ENCODE assay signal across 18 cellular contexts in the genomic region with DNA sequence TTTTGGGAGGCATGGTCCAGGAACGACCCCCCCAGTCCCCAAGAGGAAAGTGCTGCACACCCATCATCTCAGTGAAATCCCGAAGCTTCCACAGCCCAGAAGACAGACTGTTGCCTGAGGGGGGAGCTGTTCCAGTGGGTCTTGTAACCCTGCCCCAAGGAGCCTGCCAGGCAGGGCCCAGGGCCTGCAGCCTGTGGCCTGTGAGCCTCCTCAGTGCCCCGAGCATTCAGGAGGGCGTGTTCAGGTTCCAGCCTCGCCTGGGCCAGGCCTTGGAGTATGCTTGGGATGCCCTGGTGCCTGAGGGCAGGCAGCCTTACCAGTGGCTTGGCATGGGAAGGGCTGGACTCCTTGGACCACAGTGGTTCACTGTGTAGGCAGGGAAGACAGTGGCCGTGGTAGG. TPM values are rescaled to one million over a fixed set of nuclear protein-coding genes. Genes with fewer than 3 reads are reported as not detected.
DNase-seq lines count a peak whose midpoint lies in the region; ATAC-seq, FAIRE-seq and TF ChIP-seq lines count a peak whose summit lies in the region.
"Had no signal": no experiment of that assay in that cellular context is flagged by ENCODE, and none has a peak within 500 bp of the region (broad histone marks: within the 10 kb centered on the region; RNA-seq: fewer than 3 reads in every experiment).

No MANE protein-coding gene starts in this region.

- peak overlapping the region; percentile 45; the same call in 1 of the 2 replicates for H2AFZ ChIP-seq in K562 (ENCODE audit: low read depth, low read length)
- no peak overlapping the region for H2AFZ ChIP-seq in neural progenitor cell (replicated peaks)
- H2AFZ ChIP-seq: PC-9 had no signal

- peaks cover 4% of the 10 kb centered on the region for H3K4me1 Mint-ChIP-seq in neural progenitor cell

- H3K36me3 ChIP-seq in K562 (ENCODE audit: control insufficient read depth, insufficient read depth, low read length) = no peaks in the 10 kb centered on the region
- no peaks in the 10 kb centered on the region for H3K36me3 ChIP-seq in neural progenitor cell
- H3K36me3 ChIP-seq: SJCRH30 had no signal

- DNase-seq in GM13976 (ENCODE audit: low spot score) = peak; percentile 25
- DNase-seq in HuH-7.5 (ENCODE audit: low spot score) = peak; percentile 23
- no peak for DNase-seq in K562 (ENCODE audit: extremely low read depth in 1 of 4, low spot score in 3 of 4)
- no peak for DNase-seq in neural progenitor cell (ENCODE audit: low spot score)
- DNase-seq in DMS114 treated with DMSO at 0.1 percent for 48 hours (lab: John Stamatoyannopoulos, UW; ENCODE audit: unreplicated experiment) = no peak
- no peak for DNase-seq in NCI-H2107 treated with DMSO at 0.1 percent for 48 hours (lab: John Stamatoyannopoulos, UW; ENCODE audit: unreplicated experiment)
- DNase-seq: C1 segment of cervical spinal cord, NCI-H1105 treated with DMSO at 0.1 percent for 48 hours, NCI-H1694 treated with DMSO at 0.1 percent for 48 hours, NCI-H2107, NCI-H2227 treated with DMSO at 0.1 percent for 48 hours, NCI-H524, PC-9, SJCRH30 had no signal

- WGBS in K562 (ENCODE audit: insufficient coverage, low coverage, missing lambda C conversion rate) = 40% methylated on average over 6 of the region's 6 CpGs

- H3K36me3 Mint-ChIP-seq in neural progenitor cell = no peaks in the 10 kb centered on the region

- ATAC-seq in K562 (no peak), GM18519 (IDR thresholded peaks at IDR 0.05; ENCODE audit: low FRiP score, unreplicated experiment) (no peak)

- no peaks in the 10 kb centered on the region for H4K20me1 ChIP-seq in K562 (replicated peaks; ENCODE audit: control insufficient read depth, insufficient read depth, low read length)
- no peaks in the 10 kb centered on the region for H4K20me1 ChIP-seq in neural progenitor cell (ENCODE audit: low read depth)

- peaks cover 3% of the 10 kb centered on the region for H3K9me3 Mint-ChIP-seq in neural progenitor cell
- H3K9me3 Mint-ChIP-seq: T-helper 1 cell treated with Interleukin-12 subunit alpha and Interleukin-12 subunit beta and Interleukin-4 antibody, amounts not matched to agents 30 μg/mL and 1 μg/mL, for 36 hours had no signal

- peak overlapping the region; percentile 46 for H3K27ac Mint-ChIP-seq in neural progenitor cell
- H3K27ac Mint-ChIP-seq: T-helper 1 cell treated with Interleukin-12 subunit alpha and Interleukin-12 subunit beta and Interleukin-4 antibody, amounts not matched to agents 30 μg/mL and 1 μg/mL, for 36 hours had no signal

- H3K27me3 ChIP-seq in K562 (ENCODE audit: control insufficient read depth in 2 of 2, insufficient read depth in 2 of 2, low read length in 2 of 2) (no peaks in the 10 kb centered on the region), neural progenitor cell (no peaks in the 10 kb centered on the region)
- H3K27me3 ChIP-seq: SJCRH30 had no signal

- H3K27me3 Mint-ChIP-seq in neural progenitor cell (ENCODE audit: insufficient read depth, low read depth) = peaks cover 8% of the 10 kb centered on the region

- no peak overlapping the region for H3K9ac ChIP-seq in K562 (ENCODE audit: insufficient read depth in 1 of 2, low read depth in 2 of 2, low read length in 2 of 2)
- no peak overlapping the region for H3K9ac ChIP-seq in neural progenitor cell

- no peak for TF ChIP-seq RAD21 in K562 (CRISPR knock-in tag; conservative IDR thresholded peaks at IDR 0.05 in 1 of 2, IDR thresholded peaks at IDR 0.05 in 1 of 2)

- no peak overlapping the region for H3K4me3 Mint-ChIP-seq in neural progenitor cell
- H3K4me3 Mint-ChIP-seq: T-helper 1 cell treated with Interleukin-12 subunit alpha and Interleukin-12 subunit beta and Interleukin-4 antibody, amounts not matched to agents 30 μg/mL and 1 μg/mL, for 36 hours had no signal

- intact Hi-C loops in K562 (cut with micrococcal nuclease) = no loop called here

- H3K4me2 ChIP-seq in K562 (ENCODE audit: insufficient read depth, low read length) (no peak overlapping the region), neural progenitor cell (no peak overlapping the region)
- H3K4me2 ChIP-seq: PC-9 had no signal

- TF ChIP-seq EP300 in K562 (IDR thresholded peaks at IDR 0.05; ENCODE audit: low read length) = no peak

- no peaks in the 10 kb centered on the region for H3K79me2 ChIP-seq in K562 (ENCODE audit: control insufficient read depth, insufficient read depth, low read length)
- H3K79me2 ChIP-seq in neural progenitor cell (ENCODE audit: low read depth) = no peaks in the 10 kb centered on the region

- CTCF ChIA-PET in K562 (lab: Yijun Ruan, JAX; ENCODE audit: low intra/inter-chr PET ratio) = interaction anchor here (0.5 kb wide), 1 partner anchor 268 kb away, joined by 3 read pairs; no protein-coding TSS in a partner anchor

- in situ Hi-C loops in GM13976 (cut with MboI; ENCODE audit: low sequenced_read_pairs, unreplicated experiment) (no loop called here), K562 (cut with MboI) (loop anchor here (25.0 kb wide), 1 partner anchor 1146 kb away; the partner anchor contains the start of gene GAL)

- H3K27ac ChIP-seq in K562 (ENCODE audit: extremely low read depth, low read depth, low read length) = no peak overlapping the region
- no peak overlapping the region for H3K27ac ChIP-seq in neural progenitor cell
- H3K27ac ChIP-seq: PC-9, SJCRH30 had no signal

- no TSS peak for BruUV-seq in K562 (replicated peaks; lab: Mats Ljungman, UMichigan)

- TF ChIP-seq CTCF in GM13976 (IDR thresholded peaks at IDR 0.05; ENCODE audit: borderline replicate concordance, control extremely low read depth, extremely low read depth, insufficient read depth, missing control alignments) (no peak), K562 (IDR thresholded peaks at IDR 0.05 in 2 of 3, conservative IDR thresholded peaks at IDR 0.05 in 1 of 3; ENCODE audit: insufficient read depth in 2 of 3, low read depth in 1 of 3, low read length in 3 of 3) (0 out of 6 replicates have a peak, but pooled peaks of 1 of the 3 experiments have one; percentile 3), neural progenitor cell (IDR thresholded peaks at IDR 0.05) (peak; percentile 8)

- H3K4me1 ChIP-seq in K562 (replicated peaks in 1 of 2; ENCODE audit: control insufficient read depth in 2 of 2, insufficient read depth in 2 of 2, low read length in 2 of 2) (peaks cover 11 to 18% of the 10 kb centered on the region in 2 experiments; a peak in 4 of 5 replicates), neural progenitor cell (peaks cover 6% of the 10 kb centered on the region)
- H3K4me1 ChIP-seq: SJCRH30 had no signal

- no peak for TF ChIP-seq POLR2A in K562 (conservative IDR thresholded peaks at IDR 0.05)

- peaks cover 4% of the 10 kb centered on the region for H3F3A ChIP-seq in neural progenitor cell (ENCODE audit: low read depth)

- H3K9me3 ChIP-seq in K562 (replicated peaks; ENCODE audit: control insufficient read depth, insufficient read depth, low read depth, low read length) (no peaks in the 10 kb centered on the region), neural progenitor cell (ENCODE audit: low read depth) (no peaks in the 10 kb centered on the region)
- H3K9me3 ChIP-seq: SJCRH30 had no signal

- POLR2A ChIA-PET in K562 (lab: Yijun Ruan, JAX) = interaction anchor here (0.7 to 1.1 kb wide), 2 partner anchors 11 to 12 kb away, joined by 3 read pairs; no protein-coding TSS in a partner anchor

- no peak for FAIRE-seq in K562 (lab: Jason Lieb, UNC)
- FAIRE-seq: G401.6, H54 had no signal

- H3K9me1 ChIP-seq in K562 (ENCODE audit: control insufficient read depth, insufficient read depth, low read length) = no peaks in the 10 kb centered on the region

- H3K4me3 ChIP-seq in K562 (no peak overlapping the region), neural progenitor cell (no peak overlapping the region)
- H3K4me3 ChIP-seq: PC-9, SJCRH30 had no signal

RNA-seq across cellular contexts. Expression of gene CABP2, which starts 18.0 kb away (rescaled TPM):
- not detected in 2 replicates for total RNA-seq in K562 (2011; cell fraction: chromatin; rRNA removed; ENCODE audit: low replicate concordance)
- not detected in 2 replicates for total RNA-seq in K562 (2011; cell fraction: nucleolus; rRNA removed)
- total RNA-seq in K562 (2011; cell fraction: nucleoplasm; rRNA removed) = not detected in 2 replicates
- total RNA-seq in K562 (2014; rRNA removed) = not detected in 2 replicates
- total RNA-seq in K562 (2014; rRNA removed; fragmentation: Illumina TruSeq; extraction: Trizol) = not detected in 2 replicates
- total RNA-seq in K562 (2015; rRNA removed; fragmentation: Illumina TruSeq; extraction: Trizol) = not detected in 2 replicates
- total RNA-seq in K562 (2021) = not detected in 2 replicates
- not detected in 2 replicates for polyA plus RNA-seq in K562 (2011; rRNA removed)
- not detected in 2 replicates for polyA plus RNA-seq in K562 (2011; cell fraction: cytosol; rRNA removed)
- polyA plus RNA-seq in K562 (2011; cell fraction: nucleus; rRNA removed) = not detected in 2 replicates
- not detected in 2 replicates for polyA plus RNA-seq in K562 (2012)
- not detected in 2 replicates for polyA plus RNA-seq in K562 (2014; fragmentation: Illumina TruSeq; extraction: Trizol)
- polyA plus RNA-seq in K562 (2014; fragmentation: Nextera tagmentation; extraction: Ambion mirVana) = not detected
- polyA plus RNA-seq in K562 (2014; rRNA removed) = not detected in 2 replicates
- polyA minus RNA-seq in K562 (2011; rRNA and poly(A)+ RNA removed) = not detected in 2 replicates
- polyA minus RNA-seq in K562 (2011; cell fraction: cytosol; rRNA and poly(A)+ RNA removed) = not detected in 2 replicates
- not detected in 2 replicates for polyA minus RNA-seq in K562 (2011; cell fraction: nucleus; rRNA and poly(A)+ RNA removed)
- total RNA-seq in neural progenitor cell (ENCODE audit: low replicate concordance) = not detected in 2 replicates
- total RNA-seq: PC-9, SJCRH30 had no signal

RNA-seq across cellular contexts. Expression of gene CDK2AP2, which starts 33.2 kb away (rescaled TPM):
- 21.8 and 52.5 TPM in 2 replicates for total RNA-seq in K562 (2011; cell fraction: chromatin; rRNA removed; ENCODE audit: low replicate concordance)
- 47.5 and 51.3 TPM in 2 replicates for total RNA-seq in K562 (2011; cell fraction: nucleolus; rRNA removed)
- 24.7 and 43.2 TPM in 2 replicates for total RNA-seq in K562 (2011; cell fraction: nucleoplasm; rRNA removed)
- total RNA-seq in K562 (2014; rRNA removed) (34.6 and 53.3 TPM in 2 replicates), K562 (2014; rRNA removed; fragmentation: Illumina TruSeq; extraction: Trizol) (5.4 and 7.5 TPM in 2 replicates), K562 (2015; rRNA removed; fragmentation: Illumina TruSeq; extraction: Trizol) (21.7 and 22.1 TPM in 2 replicates), K562 (2021) (47.4 and 50.2 TPM in 2 replicates), neural progenitor cell (ENCODE audit: low replicate concordance) (2.1 and 17.1 TPM in 2 replicates)
- polyA plus RNA-seq in K562 (2011; rRNA removed) (11.4 and 28.8 TPM in 2 replicates), K562 (2014; fragmentation: Illumina TruSeq; extraction: Trizol) (41.5 and 56.9 TPM in 2 replicates), K562 (2014; fragmentation: Nextera tagmentation; extraction: Ambion mirVana) (1 to 10 TPM; 4.4 to 8.4 TPM), K562 (2014; rRNA removed) (34.6 and 37.1 TPM in 2 replicates)
- 58.0 and 87.1 TPM in 2 replicates for polyA plus RNA-seq in K562 (2011; cell fraction: cytosol; rRNA removed)
- 48.5 and 50.6 TPM in 2 replicates for polyA plus RNA-seq in K562 (2011; cell fraction: nucleus; rRNA removed)
- 53.8 and 114 TPM in 2 replicates for polyA plus RNA-seq in K562 (2012)
- 8.8 and 13.2 TPM in 2 replicates for polyA minus RNA-seq in K562 (2011; rRNA and poly(A)+ RNA removed)
- 28.2 and 40.6 TPM in 2 replicates for polyA minus RNA-seq in K562 (2011; cell fraction: cytosol; rRNA and poly(A)+ RNA removed)
- polyA minus RNA-seq in K562 (2011; cell fraction: nucleus; rRNA and poly(A)+ RNA removed) = 15.3 and 30.5 TPM in 2 replicates

RNA-seq across cellular contexts. Expression of gene PITPNM1, which starts 36.0 kb away (rescaled TPM):
- 48.7 and 132 TPM in 2 replicates for total RNA-seq in K562 (2011; cell fraction: chromatin; rRNA removed; ENCODE audit: low replicate concordance)
- total RNA-seq in K562 (2011; cell fraction: nucleolus; rRNA removed) = 82.2 and 92.7 TPM in 2 replicates
- 41.5 and 53.5 TPM in 2 replicates for total RNA-seq in K562 (2011; cell fraction: nucleoplasm; rRNA removed)
- total RNA-seq in K562 (2014; rRNA removed) (33.6 and 47.6 TPM in 2 replicates), K562 (2014; rRNA removed; fragmentation: Illumina TruSeq; extraction: Trizol) (9.3 and 11.2 TPM in 2 replicates), K562 (2015; rRNA removed; fragmentation: Illumina TruSeq; extraction: Trizol) (17.4 and 17.7 TPM in 2 replicates), K562 (2021) (50.2 and 53.7 TPM in 2 replicates), neural progenitor cell (ENCODE audit: low replicate concordance) (7.7 and 32.8 TPM in 2 replicates)
- polyA plus RNA-seq in K562 (2011; rRNA removed) (14.7 and 18.8 TPM in 2 replicates), K562 (2014; fragmentation: Illumina TruSeq; extraction: Trizol) (16.0 and 24.4 TPM in 2 replicates), K562 (2014; fragmentation: Nextera tagmentation; extraction: Ambion mirVana) (under 1 TPM; 0.11 to 0.25 TPM), K562 (2014; rRNA removed) (35.0 and 42.3 TPM in 2 replicates)
- 15.2 and 52.3 TPM in 2 replicates for polyA plus RNA-seq in K562 (2011; cell fraction: cytosol; rRNA removed)
- 72.4 and 144 TPM in 2 replicates for polyA plus RNA-seq in K562 (2011; cell fraction: nucleus; rRNA removed)
- polyA plus RNA-seq in K562 (2012) = 24.1 and 32.9 TPM in 2 replicates
- 4.8 and 6.9 TPM in 2 replicates for polyA minus RNA-seq in K562 (2011; rRNA and poly(A)+ RNA removed)
- 15.8 and 16.3 TPM in 2 replicates for polyA minus RNA-seq in K562 (2011; cell fraction: cytosol; rRNA and poly(A)+ RNA removed)
- 28.3 and 31.1 TPM in 2 replicates for polyA minus RNA-seq in K562 (2011; cell fraction: nucleus; rRNA and poly(A)+ RNA removed)

RNA-seq across cellular contexts. Expression of gene GSTP1, which starts 42.4 kb away (rescaled TPM):
- total RNA-seq in K562 (2011; cell fraction: chromatin; rRNA removed; ENCODE audit: low replicate concordance) = 78.9 and 217 TPM in 2 replicates
- total RNA-seq in K562 (2011; cell fraction: nucleolus; rRNA removed) = 419 and 483 TPM in 2 replicates
- total RNA-seq in K562 (2011; cell fraction: nucleoplasm; rRNA removed) = 278 and 289 TPM in 2 replicates
- total RNA-seq in K562 (2014; rRNA removed) (2,150 and 3,084 TPM in 2 replicates), K562 (2014; rRNA removed; fragmentation: Illumina TruSeq; extraction: Trizol) (412 and 592 TPM in 2 replicates), K562 (2015; rRNA removed; fragmentation: Illumina TruSeq; extraction: Trizol) (1,399 and 1,422 TPM in 2 replicates), K562 (2021) (1,400 and 1,492 TPM in 2 replicates), neural progenitor cell (ENCODE audit: low replicate concordance) (436 and 1,035 TPM in 2 replicates)
- polyA plus RNA-seq in K562 (2011; rRNA removed) (910 and 997 TPM in 2 replicates), K562 (2014; fragmentation: Illumina TruSeq; extraction: Trizol) (1,177 and 1,409 TPM in 2 replicates), K562 (2014; fragmentation: Nextera tagmentation; extraction: Ambion mirVana) (1,000 to 10,000 TPM in 1 of 2 experiments, 100 to 1,000 TPM in 1; 739 to 1,204 TPM), K562 (2014; rRNA removed) (1,679 and 1,695 TPM in 2 replicates)
- polyA plus RNA-seq in K562 (2011; cell fraction: cytosol; rRNA removed) = 1,621 and 2,879 TPM in 2 replicates
- polyA plus RNA-seq in K562 (2011; cell fraction: nucleus; rRNA removed) = 798 and 965 TPM in 2 replicates
- polyA plus RNA-seq in K562 (2012) = 1,622 and 1,822 TPM in 2 replicates
- polyA minus RNA-seq in K562 (2011; rRNA and poly(A)+ RNA removed) = 380 and 408 TPM in 2 replicates
- polyA minus RNA-seq in K562 (2011; cell fraction: cytosol; rRNA and poly(A)+ RNA removed) = 440 and 451 TPM in 2 replicates
- polyA minus RNA-seq in K562 (2011; cell fraction: nucleus; rRNA and poly(A)+ RNA removed) = 118 and 167 TPM in 2 replicates

RNA-seq across cellular contexts. Expression of gene AIP, which starts 58.4 kb away (rescaled TPM):
- 16.7 and 49.3 TPM in 2 replicates for total RNA-seq in K562 (2011; cell fraction: chromatin; rRNA removed; ENCODE audit: low replicate concordance)
- total RNA-seq in K562 (2011; cell fraction: nucleolus; rRNA removed) = 51.0 and 54.0 TPM in 2 replicates
- total RNA-seq in K562 (2011; cell fraction: nucleoplasm; rRNA removed) = 29.5 and 34.8 TPM in 2 replicates
- 92.5 and 101 TPM in 2 replicates for total RNA-seq in K562 (2014; rRNA removed)
- total RNA-seq in K562 (2014; rRNA removed; fragmentation: Illumina TruSeq; extraction: Trizol) = 16.6 and 37.0 TPM in 2 replicates
- total RNA-seq in K562 (2015; rRNA removed; fragmentation: Illumina TruSeq; extraction: Trizol) = 50.3 and 52.7 TPM in 2 replicates
- 71.2 and 78.3 TPM in 2 replicates for total RNA-seq in K562 (2021)
- polyA plus RNA-seq in K562 (2011; rRNA removed) = 66.6 and 98.4 TPM in 2 replicates
- 124 and 170 TPM in 2 replicates for polyA plus RNA-seq in K562 (2011; cell fraction: cytosol; rRNA removed)
- 61.0 and 75.7 TPM in 2 replicates for polyA plus RNA-seq in K562 (2011; cell fraction: nucleus; rRNA removed)
- polyA plus RNA-seq in K562 (2012) = 81.9 and 121 TPM in 2 replicates
- 40.2 and 66.9 TPM in 2 replicates for polyA plus RNA-seq in K562 (2014; fragmentation: Illumina TruSeq; extraction: Trizol)
- polyA plus RNA-seq in K562 (2014; fragmentation: Nextera tagmentation; extraction: Ambion mirVana) = 10 to 100 TPM in 1 of 2 experiments, 1 to 10 TPM in 1; 5.2 to 16.2 TPM
- polyA plus RNA-seq in K562 (2014; rRNA removed) = 85.1 and 92.7 TPM in 2 replicates
- polyA minus RNA-seq in K562 (2011; rRNA and poly(A)+ RNA removed) = 43.3 and 59.8 TPM in 2 replicates
- 48.4 and 57.2 TPM in 2 replicates for polyA minus RNA-seq in K562 (2011; cell fraction: cytosol; rRNA and poly(A)+ RNA removed)
- 22.1 and 26.9 TPM in 2 replicates for polyA minus RNA-seq in K562 (2011; cell fraction: nucleus; rRNA and poly(A)+ RNA removed)
- 20.3 and 38.5 TPM in 2 replicates for total RNA-seq in neural progenitor cell (ENCODE audit: low replicate concordance)

Comparison
In these comparisons a context has a peak if more than half of its experiments do, and no peak if none do; other contexts are left out.
1. DNase-seq: peak in GM13976 (single experiment) and HuH-7.5 (single experiment); none in K562 (0 of 4), neural progenitor cell (single experiment), DMS114 treated with DMSO at 0.1 percent for 48 hours (single experiment) and NCI-H2107 treated with DMSO at 0.1 percent for 48 hours (single experiment).